Comparison of ENCODE assay signal across 15 cellular contexts in the genomic region with DNA sequence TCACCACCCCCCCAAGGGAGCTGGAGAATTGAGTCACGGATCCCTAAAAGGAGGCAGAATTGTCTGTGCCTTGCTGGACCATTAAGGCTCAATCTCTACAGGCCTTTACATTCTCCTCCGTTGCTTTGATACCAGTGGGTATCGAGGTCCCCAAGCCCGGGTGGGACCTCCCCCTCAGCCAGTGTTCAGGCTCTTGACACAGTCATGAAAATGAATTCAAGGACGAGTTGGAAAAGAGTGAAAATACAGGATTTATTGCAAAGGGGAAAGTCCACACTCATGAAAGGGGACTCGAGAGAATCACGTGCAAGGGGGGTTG. TPM values are rescaled to one million over a fixed set of nuclear protein-coding genes. Genes with fewer than 3 reads are reported as not detected.
DNase-seq lines count a peak whose midpoint lies in the region; ATAC-seq and TF ChIP-seq lines count a peak whose summit lies in the region.
"Had no signal": no experiment of that assay in that cellular context is flagged by ENCODE, and none has a peak within 500 bp of the region (broad histone marks: within the 10 kb centered on the region; RNA-seq: fewer than 3 reads in every experiment).

No MANE protein-coding gene starts in this region.

- intact Hi-C loops in breast epithelium (cut with DNase I; ENCODE audit: low total_unique reads) (no loop called here), MCF 10A (cut with micrococcal nuclease) (loop anchor here (5.0 kb wide), 1 partner anchor 74 kb away; the partner anchor contains the start of gene BAX)
- intact Hi-C loops in activated CD8-positive, alpha-beta T cell treated with anti-CD3 and anti-CD28 coated beads for 36 hours (cut with micrococcal nuclease) = loop anchor here (10.0 kb wide), 2 partner anchors 87 to 243 kb away; partner anchors contain the start of genes DBP and FTL

- H3K36me3 Mint-ChIP-seq in MCF 10A (ENCODE audit: insufficient read depth, unreplicated experiment) (peaks cover 94% of the 10 kb centered on the region), type B pancreatic cell (peaks cover 36% of the 10 kb centered on the region)
- H3K36me3 Mint-ChIP-seq in activated CD8-positive, alpha-beta T cell treated with anti-CD3 and anti-CD28 coated beads for 36 hours (ENCODE audit: low read depth) = peaks cover 52% of the 10 kb centered on the region

- ATAC-seq in activated CD8-positive, alpha-beta T cell treated with anti-CD3 and anti-CD28 coated beads for 36 hours = no peak
- ATAC-seq in HG02678 (IDR thresholded peaks at IDR 0.05; ENCODE audit: unreplicated experiment) = no peak
- ATAC-seq: foreskin keratinocyte had no signal

- H3K9me3 ChIP-seq in breast epithelium (no peaks in the 10 kb centered on the region), hepatocyte (ENCODE audit: low read depth) (no peaks in the 10 kb centered on the region)
- H3K9me3 ChIP-seq: left lung had no signal

- no peaks in the 10 kb centered on the region for H3K9me2 ChIP-seq in hepatocyte (replicated peaks; ENCODE audit: insufficient read depth)

- WGBS in hepatocyte (ENCODE audit: low lambda C conversion rate, missing lambda C conversion rate) = 83% methylated on average over 7 of the region's 7 CpGs

- POLR2A ChIA-PET in MCF 10A (lab: Yijun Ruan, JAX) = no interaction called here
- POLR2A ChIA-PET in activated CD8-positive, alpha-beta T cell treated with anti-CD3 and anti-CD28 coated beads for 36 hours (lab: Charles Lee) = interaction anchor here (0.6 to 1.8 kb wide), 5 partner anchors 9 to 118 kb away, joined by 3 to 6 read pairs (median 3); partner anchors contain the start of gene FTL

- no peak overlapping the region for H3K4me2 ChIP-seq in hepatocyte

- H3K27ac Mint-ChIP-seq in MCF 10A (ENCODE audit: low read depth, unreplicated experiment) (no peak overlapping the region), type B pancreatic cell (peak overlapping the region; percentile 89)
- peak overlapping the region; percentile 65 for H3K27ac Mint-ChIP-seq in activated CD8-positive, alpha-beta T cell treated with anti-CD3 and anti-CD28 coated beads for 36 hours

- DNase-seq in breast epithelium (ENCODE audit: low spot score in 2 of 2) (no peak), MCF 10A (ENCODE audit: unreplicated experiment) (no peak), hepatocyte (ENCODE audit: low spot score) (no peak), type B pancreatic cell (ENCODE audit: extremely low spot score, unreplicated experiment) (no peak), 8988T (no peak)
- DNase-seq in activated CD8-positive, alpha-beta T cell treated with anti-CD3 and anti-CD28 coated beads for 36 hours = no peak
- DNase-seq in activated CD4-positive, CD25-positive, alpha-beta regulatory T cell (lab: John Stamatoyannopoulos, UW) = no peak
- DNase-seq: foreskin keratinocyte, left lung, NCI-H1092 treated with DMSO at 0.1 percent for 48 hours, NCI-H774, posterior cingulate gyrus had no signal

- TF ChIP-seq POLR2A in breast epithelium (IDR thresholded peaks at IDR 0.05) = peak; percentile 13

- no peaks in the 10 kb centered on the region for H3K27me3 ChIP-seq in breast epithelium
- H3K27me3 ChIP-seq in hepatocyte = no peaks in the 10 kb centered on the region
- H3K27me3 ChIP-seq: foreskin keratinocyte, left lung had no signal

- H3K9me3 Mint-ChIP-seq in MCF 10A (ENCODE audit: unreplicated experiment) = no peaks in the 10 kb centered on the region
- no peaks in the 10 kb centered on the region for H3K9me3 Mint-ChIP-seq in activated CD8-positive, alpha-beta T cell treated with anti-CD3 and anti-CD28 coated beads for 36 hours
- H3K9me3 Mint-ChIP-seq in type B pancreatic cell = peaks cover 4% of the 10 kb centered on the region

- H3K4me1 Mint-ChIP-seq in MCF 10A (ENCODE audit: insufficient read depth, unreplicated experiment) (peaks cover 29% of the 10 kb centered on the region), type B pancreatic cell (ENCODE audit: unreplicated experiment) (peaks cover 29% of the 10 kb centered on the region)
- peaks cover 39% of the 10 kb centered on the region for H3K4me1 Mint-ChIP-seq in activated CD8-positive, alpha-beta T cell treated with anti-CD3 and anti-CD28 coated beads for 36 hours (ENCODE audit: low read depth)

- H3K4me3 ChIP-seq in breast epithelium (no peak overlapping the region), hepatocyte (no peak overlapping the region)
- H3K4me3 ChIP-seq: left lung had no signal

- peak overlapping the region in 1 of 2 donors; percentile 53 for H3K27ac ChIP-seq in breast epithelium
- H3K27ac ChIP-seq in hepatocyte = peak overlapping the region; percentile 78
- H3K27ac ChIP-seq: C4-2B, foreskin keratinocyte, HL-60 had no signal

- H3K4me1 ChIP-seq in breast epithelium = peaks cover 6 to 10% of the 10 kb centered on the region in 2 donors
- peaks cover 23% of the 10 kb centered on the region for H3K4me1 ChIP-seq in hepatocyte (ENCODE audit: insufficient read depth)

- no peaks in the 10 kb centered on the region for H3K36me3 ChIP-seq in breast epithelium
- H3K36me3 ChIP-seq in hepatocyte (replicated peaks; ENCODE audit: insufficient read depth, low read depth) = no peaks in the 10 kb centered on the region

- no peaks in the 10 kb centered on the region for H3K27me3 Mint-ChIP-seq in MCF 10A (ENCODE audit: insufficient read depth, unreplicated experiment)
- H3K27me3 Mint-ChIP-seq in activated CD8-positive, alpha-beta T cell treated with anti-CD3 and anti-CD28 coated beads for 36 hours = no peaks in the 10 kb centered on the region
- no peaks in the 10 kb centered on the region for H3K27me3 Mint-ChIP-seq in type B pancreatic cell

- no peak overlapping the region for H2AFZ ChIP-seq in hepatocyte

- BruUV-seq in MCF 10A (replicated peaks; lab: Mats Ljungman, UMichigan) = no TSS peak

- H4K20me1 ChIP-seq in hepatocyte (ENCODE audit: insufficient read depth, poor library complexity, severe bottlenecking) = peaks cover 33% of the 10 kb centered on the region

- H3K79me2 ChIP-seq in hepatocyte = peaks cover 46% of the 10 kb centered on the region

- TF ChIP-seq CTCF in breast epithelium (IDR thresholded peaks at IDR 0.05) = no peak
- no peak for TF ChIP-seq CTCF in MCF 10A (IDR thresholded peaks at IDR 0.05; ENCODE audit: unreplicated experiment)
- TF ChIP-seq CTCF in activated CD8-positive, alpha-beta T cell treated with anti-CD3 and anti-CD28 coated beads for 36 hours (IDR thresholded peaks at IDR 0.05) = no peak
- TF ChIP-seq CTCF in hepatocyte (IDR thresholded peaks at IDR 0.05; ENCODE audit: poor library complexity) = no peak
- TF ChIP-seq CTCF in type B pancreatic cell (conservative IDR thresholded peaks at IDR 0.05) = no peak

- H3K4me3 Mint-ChIP-seq in MCF 10A (ENCODE audit: unreplicated experiment) (no peak overlapping the region), type B pancreatic cell (peak overlapping the region; percentile 58)
- no peak overlapping the region for H3K4me3 Mint-ChIP-seq in activated CD8-positive, alpha-beta T cell treated with anti-CD3 and anti-CD28 coated beads for 36 hours

- CTCF ChIA-PET in MCF 10A (lab: Yijun Ruan, JAX) = no interaction called here
- CTCF ChIA-PET in activated CD8-positive, alpha-beta T cell treated with anti-CD3 and anti-CD28 coated beads for 36 hours (lab: Charles Lee) = interaction anchor here (1.5 kb wide), 1 partner anchor 35 kb away, joined by 4 read pairs; no protein-coding TSS in a partner anchor

RNA-seq across cellular contexts. Expression of gene PPP1R15A, which starts 5.6 kb away (rescaled TPM):
- total RNA-seq in breast epithelium (10 to 100 TPM; 59.6 to 74.2 (median 65.4) TPM), MCF 10A (2022) (207 and 248 TPM in 2 replicates), hepatocyte (67.1 and 83.1 TPM in 2 replicates), type B pancreatic cell (ENCODE audit: low replicate concordance) (57.5 and 161 TPM in 2 replicates)
- 10 to 100 TPM; 77.8 to 81.2 TPM for total RNA-seq in activated CD8-positive, alpha-beta T cell treated with anti-CD3 and anti-CD28 coated beads for 36 hours
- polyA plus RNA-seq in hepatocyte = 172 and 218 TPM in 2 replicates

RNA-seq across cellular contexts. Expression of gene PLEKHA4, which starts 9.4 kb away (rescaled TPM):
- total RNA-seq in breast epithelium = 10 to 100 TPM in 2 of 3 donors, 1 to 10 TPM in 1; 6.4 to 25.6 (median 22.4) TPM
- total RNA-seq in MCF 10A (2022) = 10.1 and 11.9 TPM in 2 replicates
- 1 to 10 TPM; 9.4 to 9.7 TPM for total RNA-seq in activated CD8-positive, alpha-beta T cell treated with anti-CD3 and anti-CD28 coated beads for 36 hours
- 7.3 and 8.3 TPM in 2 replicates for total RNA-seq in hepatocyte
- polyA plus RNA-seq in hepatocyte = 15.1 and 25.8 TPM in 2 replicates
- total RNA-seq in type B pancreatic cell (ENCODE audit: low replicate concordance) = 15.8 and 45.4 TPM in 2 replicates

RNA-seq across cellular contexts. Expression of gene TULP2, which starts 20.7 kb away (rescaled TPM):
- total RNA-seq in breast epithelium (under 1 TPM in 2 of 3 donors, not detected in 1; 0.48 to 0.73 TPM), MCF 10A (2022) (not detected in 2 replicates), hepatocyte (not detected in 2 replicates), type B pancreatic cell (ENCODE audit: low replicate concordance) (not detected in 2 replicates)
- total RNA-seq in activated CD8-positive, alpha-beta T cell treated with anti-CD3 and anti-CD28 coated beads for 36 hours = under 1 TPM; 0.68 to 0.85 TPM
- not detected in 2 replicates for polyA plus RNA-seq in hepatocyte
- total RNA-seq: foreskin keratinocyte had no signal

RNA-seq across cellular contexts. Expression of gene NUCB1, which starts 22.3 kb away (rescaled TPM):
- total RNA-seq in breast epithelium (100 to 1,000 TPM; 131 to 333 (median 223) TPM), MCF 10A (2022) (61.4 and 76.8 TPM in 2 replicates), hepatocyte (233 and 283 TPM in 2 replicates), type B pancreatic cell (ENCODE audit: low replicate concordance) (202 and 205 TPM in 2 replicates)
- total RNA-seq in activated CD8-positive, alpha-beta T cell treated with anti-CD3 and anti-CD28 coated beads for 36 hours = 100 to 1,000 TPM; 102 to 114 TPM
- polyA plus RNA-seq in hepatocyte = 332 and 339 TPM in 2 replicates

RNA-seq across cellular contexts. Expression of gene HSD17B14, which starts 41.6 kb away (rescaled TPM):
- total RNA-seq in breast epithelium (10 to 100 TPM; 13.1 to 18.6 (median 14.6) TPM), MCF 10A (2022) (0.26 and 0.32 TPM in 2 replicates), hepatocyte (64.1 and 67.6 TPM in 2 replicates), type B pancreatic cell (ENCODE audit: low replicate concordance) (9.4 and 12.9 TPM in 2 replicates)
- under 1 TPM; 0.47 to 0.56 TPM for total RNA-seq in activated CD8-positive, alpha-beta T cell treated with anti-CD3 and anti-CD28 coated beads for 36 hours
- 91.9 and 107 TPM in 2 replicates for polyA plus RNA-seq in hepatocyte
